ENCODE assay signal across 1 cellular context in the genomic region with DNA sequence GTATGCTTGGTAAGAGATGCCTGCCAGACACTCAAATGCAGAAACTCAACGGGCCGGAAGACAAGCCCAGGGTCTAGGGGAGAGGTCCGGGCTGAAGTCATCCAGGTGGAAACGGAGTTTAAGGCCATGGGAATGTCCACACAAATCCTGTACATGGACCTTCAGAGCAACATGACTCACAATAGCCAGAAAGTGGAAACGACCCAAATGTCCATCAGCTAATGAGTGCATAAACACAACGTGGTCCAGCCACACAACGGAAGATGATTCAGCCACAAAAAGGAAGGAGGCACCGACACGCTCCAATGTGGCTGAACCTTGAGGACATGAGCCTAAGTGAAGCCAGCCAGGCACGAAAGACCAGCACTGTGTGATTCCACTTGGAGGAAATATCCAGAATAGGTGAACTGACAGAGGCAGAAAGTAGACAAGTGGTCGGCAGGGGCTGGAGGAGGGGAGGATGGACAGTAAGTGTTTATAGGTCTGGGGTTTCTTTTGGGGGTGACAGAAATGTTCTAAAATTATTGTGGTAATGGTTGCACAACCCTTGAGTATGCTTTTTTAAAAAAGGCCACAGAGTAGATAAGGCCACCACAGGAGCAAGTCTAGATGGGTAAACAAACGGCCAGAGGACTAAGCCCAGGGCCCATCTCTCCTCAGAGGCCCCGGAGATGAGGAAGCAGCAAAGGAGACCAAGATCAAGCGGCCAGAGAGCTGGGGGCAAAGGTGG.
A peak's percentile ranks its signal among the peaks of the same experiment; 100 is the strongest.
TF ChIP-seq lines count a peak whose summit lies in the region.

No MANE protein-coding gene starts in this region.

TF ChIP-seq in HepG2, 621 proteins besides CTCF, POLR2A, EP300 and RAD21 (continued from another document):
- TF ChIP-seq LCORL (IDR thresholded peaks at IDR 0.05) = no peak
- peak; percentile 40; the same call in 1 of the 2 replicates for TF ChIP-seq LCORL (CRISPR knock-in tag; IDR thresholded peaks at IDR 0.05)
- TF ChIP-seq WIZ (CRISPR knock-in tag; IDR thresholded peaks at IDR 0.05) = 0 out of 2 replicates have a peak, but pooled peaks have one; percentile 28
- TF ChIP-seq, protein P1, sequence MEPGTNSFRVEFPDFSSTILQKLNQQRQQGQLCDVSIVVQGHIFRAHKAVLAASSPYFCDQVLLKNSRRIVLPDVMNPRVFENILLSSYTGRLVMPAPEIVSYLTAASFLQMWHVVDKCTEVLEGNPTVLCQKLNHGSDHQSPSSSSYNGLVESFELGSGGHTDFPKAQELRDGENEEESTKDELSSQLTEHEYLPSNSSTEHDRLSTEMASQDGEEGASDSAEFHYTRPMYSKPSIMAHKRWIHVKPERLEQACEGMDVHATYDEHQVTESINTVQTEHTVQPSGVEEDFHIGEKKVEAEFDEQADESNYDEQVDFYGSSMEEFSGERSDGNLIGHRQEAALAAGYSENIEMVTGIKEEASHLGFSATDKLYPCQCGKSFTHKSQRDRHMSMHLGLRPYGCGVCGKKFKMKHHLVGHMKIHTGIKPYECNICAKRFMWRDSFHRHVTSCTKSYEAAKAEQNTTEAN (CRISPR knock-in tag; conservative IDR thresholded peaks at IDR 0.05) = no peak
- no peak for TF ChIP-seq CENPT (CRISPR knock-in tag; IDR thresholded peaks at IDR 0.05; ENCODE audit: low read depth)
- TF ChIP-seq, protein P2, sequence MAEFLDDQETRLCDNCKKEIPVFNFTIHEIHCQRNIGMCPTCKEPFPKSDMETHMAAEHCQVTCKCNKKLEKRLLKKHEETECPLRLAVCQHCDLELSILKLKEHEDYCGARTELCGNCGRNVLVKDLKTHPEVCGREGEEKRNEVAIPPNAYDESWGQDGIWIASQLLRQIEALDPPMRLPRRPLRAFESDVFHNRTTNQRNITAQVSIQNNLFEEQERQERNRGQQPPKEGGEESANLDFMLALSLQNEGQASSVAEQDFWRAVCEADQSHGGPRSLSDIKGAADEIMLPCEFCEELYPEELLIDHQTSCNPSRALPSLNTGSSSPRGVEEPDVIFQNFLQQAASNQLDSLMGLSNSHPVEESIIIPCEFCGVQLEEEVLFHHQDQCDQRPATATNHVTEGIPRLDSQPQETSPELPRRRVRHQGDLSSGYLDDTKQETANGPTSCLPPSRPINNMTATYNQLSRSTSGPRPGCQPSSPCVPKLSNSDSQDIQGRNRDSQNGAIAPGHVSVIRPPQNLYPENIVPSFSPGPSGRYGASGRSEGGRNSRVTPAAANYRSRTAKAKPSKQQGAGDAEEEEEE (CRISPR knock-in tag; IDR thresholded peaks at IDR 0.05; ENCODE audit: borderline replicate concordance) = 0 out of 2 replicates have a peak, but pooled peaks have one; percentile 54
- TF ChIP-seq TBL1XR1 (IDR thresholded peaks at IDR 0.05; ENCODE audit: borderline replicate concordance, low read length, partially characterized antibody) = no peak
- TF ChIP-seq ZNF496 (CRISPR knock-in tag; IDR thresholded peaks at IDR 0.05; ENCODE audit: insufficient replicate concordance) = no peak
- no peak for TF ChIP-seq ZNF160 (CRISPR knock-in tag; IDR thresholded peaks at IDR 0.05)
- TF ChIP-seq ZNF354B (CRISPR knock-in tag; IDR thresholded peaks at IDR 0.05) = no peak
- TF ChIP-seq GATAD1 (CRISPR knock-in tag; IDR thresholded peaks at IDR 0.05) = no peak
